ENCODE assay signal across 1 cellular context in the genomic region with DNA sequence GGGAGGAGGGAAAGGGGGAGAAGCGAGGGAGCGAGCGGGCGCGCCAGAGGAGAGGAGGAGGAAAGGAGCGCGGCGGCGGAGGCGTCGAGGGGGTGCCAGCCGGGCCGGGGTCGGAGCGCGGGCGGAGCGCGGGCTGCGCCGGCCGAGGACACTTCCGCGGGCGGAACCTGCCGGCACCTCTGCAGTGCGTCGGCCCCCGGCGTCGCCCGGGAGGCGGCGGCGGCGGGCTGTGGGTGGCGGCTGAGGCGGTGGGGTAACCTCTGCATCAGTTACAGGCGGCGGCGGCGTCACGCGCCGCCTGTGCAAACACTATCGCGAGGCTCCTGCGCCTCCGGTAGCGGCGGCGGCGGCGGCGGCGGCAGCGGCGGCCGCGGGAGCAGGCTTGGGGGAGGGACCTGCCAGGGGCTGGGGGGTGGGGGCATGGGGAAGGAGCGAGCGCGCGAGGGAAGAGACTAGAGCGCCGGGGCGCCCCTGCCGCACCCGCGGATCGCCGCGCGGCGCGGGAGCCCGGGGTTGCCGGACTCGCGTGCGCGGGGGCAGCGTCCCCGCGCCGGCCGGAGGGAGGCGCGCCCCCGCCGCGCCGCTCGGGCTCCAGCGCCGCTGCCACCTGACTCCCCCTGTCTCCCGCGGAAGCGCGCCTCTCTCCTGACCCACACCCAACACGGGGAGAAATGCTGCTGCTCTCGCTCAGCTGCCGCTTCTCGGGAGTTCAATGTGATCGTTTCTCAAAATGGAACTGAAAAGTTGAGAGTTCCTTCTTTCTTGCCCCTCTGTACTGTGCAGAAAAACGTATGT.
A peak's percentile ranks its signal among the peaks of the same experiment; 100 is the strongest.
TF ChIP-seq lines count a peak whose summit lies in the region.

A gene (minus strand): TSS at position 264 of the 795 bp plus-strand sequence. CDS start 465 bp downstream, outside the sequence.

TF ChIP-seq in K562, 482 proteins besides CTCF, POLR2A, EP300 and RAD21 (continued from another document and continues in another):
- TF ChIP-seq, protein P1, sequence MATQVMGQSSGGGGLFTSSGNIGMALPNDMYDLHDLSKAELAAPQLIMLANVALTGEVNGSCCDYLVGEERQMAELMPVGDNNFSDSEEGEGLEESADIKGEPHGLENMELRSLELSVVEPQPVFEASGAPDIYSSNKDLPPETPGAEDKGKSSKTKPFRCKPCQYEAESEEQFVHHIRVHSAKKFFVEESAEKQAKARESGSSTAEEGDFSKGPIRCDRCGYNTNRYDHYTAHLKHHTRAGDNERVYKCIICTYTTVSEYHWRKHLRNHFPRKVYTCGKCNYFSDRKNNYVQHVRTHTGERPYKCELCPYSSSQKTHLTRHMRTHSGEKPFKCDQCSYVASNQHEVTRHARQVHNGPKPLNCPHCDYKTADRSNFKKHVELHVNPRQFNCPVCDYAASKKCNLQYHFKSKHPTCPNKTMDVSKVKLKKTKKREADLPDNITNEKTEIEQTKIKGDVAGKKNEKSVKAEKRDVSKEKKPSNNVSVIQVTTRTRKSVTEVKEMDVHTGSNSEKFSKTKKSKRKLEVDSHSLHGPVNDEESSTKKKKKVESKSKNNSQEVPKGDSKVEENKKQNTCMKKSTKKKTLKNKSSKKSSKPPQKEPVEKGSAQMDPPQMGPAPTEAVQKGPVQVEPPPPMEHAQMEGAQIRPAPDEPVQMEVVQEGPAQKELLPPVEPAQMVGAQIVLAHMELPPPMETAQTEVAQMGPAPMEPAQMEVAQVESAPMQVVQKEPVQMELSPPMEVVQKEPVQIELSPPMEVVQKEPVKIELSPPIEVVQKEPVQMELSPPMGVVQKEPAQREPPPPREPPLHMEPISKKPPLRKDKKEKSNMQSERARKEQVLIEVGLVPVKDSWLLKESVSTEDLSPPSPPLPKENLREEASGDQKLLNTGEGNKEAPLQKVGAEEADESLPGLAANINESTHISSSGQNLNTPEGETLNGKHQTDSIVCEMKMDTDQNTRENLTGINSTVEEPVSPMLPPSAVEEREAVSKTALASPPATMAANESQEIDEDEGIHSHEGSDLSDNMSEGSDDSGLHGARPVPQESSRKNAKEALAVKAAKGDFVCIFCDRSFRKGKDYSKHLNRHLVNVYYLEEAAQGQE (CRISPR knock-in tag; IDR thresholded peaks at IDR 0.05; ENCODE audit: low read depth) = no peak
- TF ChIP-seq, protein P2, sequence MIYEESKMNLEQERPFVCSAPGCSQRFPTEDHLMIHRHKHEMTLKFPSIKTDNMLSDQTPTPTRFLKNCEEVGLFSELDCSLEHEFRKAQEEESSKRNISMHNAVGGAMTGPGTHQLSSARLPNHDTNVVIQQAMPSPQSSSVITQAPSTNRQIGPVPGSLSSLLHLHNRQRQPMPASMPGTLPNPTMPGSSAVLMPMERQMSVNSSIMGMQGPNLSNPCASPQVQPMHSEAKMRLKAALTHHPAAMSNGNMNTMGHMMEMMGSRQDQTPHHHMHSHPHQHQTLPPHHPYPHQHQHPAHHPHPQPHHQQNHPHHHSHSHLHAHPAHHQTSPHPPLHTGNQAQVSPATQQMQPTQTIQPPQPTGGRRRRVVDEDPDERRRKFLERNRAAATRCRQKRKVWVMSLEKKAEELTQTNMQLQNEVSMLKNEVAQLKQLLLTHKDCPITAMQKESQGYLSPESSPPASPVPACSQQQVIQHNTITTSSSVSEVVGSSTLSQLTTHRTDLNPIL (CRISPR knock-in tag; IDR thresholded peaks at IDR 0.05) = no peak
- TF ChIP-seq ARID1B (IDR thresholded peaks at IDR 0.05) (no peak; the same call in 1 of the 2 replicates), TSC22D4 (tag; IDR thresholded peaks at IDR 0.05) (no peak), BRCA1 (IDR thresholded peaks at IDR 0.05) (no peak), BRCA1 (CRISPR knock-in tag; IDR thresholded peaks at IDR 0.05) (no peak), HMG20A (CRISPR knock-in tag; conservative IDR thresholded peaks at IDR 0.05) (no peak), ZNF134 (CRISPR knock-in tag; conservative IDR thresholded peaks at IDR 0.05) (no peak), SMC3 (conservative IDR thresholded peaks at IDR 0.05; ENCODE audit: insufficient read depth, low read depth, low read length) (0 out of 2 replicates have a peak, but pooled peaks have one; percentile 12), RUNX1 (IDR thresholded peaks at IDR 0.05; ENCODE audit: low read depth) (no peak), IRF2 (CRISPR knock-in tag; IDR thresholded peaks at IDR 0.05) (no peak), NUFIP1 (IDR thresholded peaks at IDR 0.05; ENCODE audit: partially characterized antibody) (no peak), ZNF586 (CRISPR knock-in tag; conservative IDR thresholded peaks at IDR 0.05) (no peak), ILK (tag; IDR thresholded peaks at IDR 0.05; ENCODE audit: borderline replicate concordance, low read depth) (no peak), ZSCAN29 (IDR thresholded peaks at IDR 0.05) (no peak), GABPB2 (CRISPR knock-in tag; conservative IDR thresholded peaks at IDR 0.05) (no peak), DPF2 (IDR thresholded peaks at IDR 0.05) (no peak; the same call in 1 of the 2 replicates), PHB (CRISPR knock-in tag; IDR thresholded peaks at IDR 0.05) (no peak), ZNF354B (CRISPR knock-in tag; IDR thresholded peaks at IDR 0.05) (no peak), STAT5B (CRISPR knock-in tag; IDR thresholded peaks at IDR 0.05) (no peak), RHOXF2B (CRISPR knock-in tag; conservative IDR thresholded peaks at IDR 0.05) (no peak), CBX5 (IDR thresholded peaks at IDR 0.05; ENCODE audit: borderline replicate concordance, low read depth) (no peak), CTBP1 (IDR thresholded peaks at IDR 0.05; ENCODE audit: borderline replicate concordance) (peak; percentile 93), ZBTB7A (IDR thresholded peaks at IDR 0.05; ENCODE audit: borderline replicate concordance, control insufficient read depth, low read depth, low read length) (peak; percentile 67; the same call in 1 of the 2 replicates), ZNF143 (CRISPR knock-in tag; IDR thresholded peaks at IDR 0.05) (no peak)
- TF ChIP-seq, protein P3, sequence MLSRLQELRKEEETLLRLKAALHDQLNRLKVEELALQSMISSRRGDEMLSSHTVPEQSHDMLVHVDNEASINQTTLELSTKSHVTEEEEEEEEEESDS (CRISPR knock-in tag; IDR thresholded peaks at IDR 0.05) = no peak
- TF ChIP-seq, protein P4, sequence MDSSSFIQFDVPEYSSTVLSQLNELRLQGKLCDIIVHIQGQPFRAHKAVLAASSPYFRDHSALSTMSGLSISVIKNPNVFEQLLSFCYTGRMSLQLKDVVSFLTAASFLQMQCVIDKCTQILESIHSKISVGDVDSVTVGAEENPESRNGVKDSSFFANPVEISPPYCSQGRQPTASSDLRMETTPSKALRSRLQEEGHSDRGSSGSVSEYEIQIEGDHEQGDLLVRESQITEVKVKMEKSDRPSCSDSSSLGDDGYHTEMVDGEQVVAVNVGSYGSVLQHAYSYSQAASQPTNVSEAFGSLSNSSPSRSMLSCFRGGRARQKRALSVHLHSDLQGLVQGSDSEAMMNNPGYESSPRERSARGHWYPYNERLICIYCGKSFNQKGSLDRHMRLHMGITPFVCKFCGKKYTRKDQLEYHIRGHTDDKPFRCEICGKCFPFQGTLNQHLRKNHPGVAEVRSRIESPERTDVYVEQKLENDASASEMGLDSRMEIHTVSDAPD (CRISPR knock-in tag; IDR thresholded peaks at IDR 0.05) = no peak
- TF ChIP-seq, protein P5, sequence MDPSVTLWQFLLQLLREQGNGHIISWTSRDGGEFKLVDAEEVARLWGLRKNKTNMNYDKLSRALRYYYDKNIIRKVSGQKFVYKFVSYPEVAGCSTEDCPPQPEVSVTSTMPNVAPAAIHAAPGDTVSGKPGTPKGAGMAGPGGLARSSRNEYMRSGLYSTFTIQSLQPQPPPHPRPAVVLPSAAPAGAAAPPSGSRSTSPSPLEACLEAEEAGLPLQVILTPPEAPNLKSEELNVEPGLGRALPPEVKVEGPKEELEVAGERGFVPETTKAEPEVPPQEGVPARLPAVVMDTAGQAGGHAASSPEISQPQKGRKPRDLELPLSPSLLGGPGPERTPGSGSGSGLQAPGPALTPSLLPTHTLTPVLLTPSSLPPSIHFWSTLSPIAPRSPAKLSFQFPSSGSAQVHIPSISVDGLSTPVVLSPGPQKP (CRISPR knock-in tag; IDR thresholded peaks at IDR 0.05) = no peak
- TF ChIP-seq, protein P6, sequence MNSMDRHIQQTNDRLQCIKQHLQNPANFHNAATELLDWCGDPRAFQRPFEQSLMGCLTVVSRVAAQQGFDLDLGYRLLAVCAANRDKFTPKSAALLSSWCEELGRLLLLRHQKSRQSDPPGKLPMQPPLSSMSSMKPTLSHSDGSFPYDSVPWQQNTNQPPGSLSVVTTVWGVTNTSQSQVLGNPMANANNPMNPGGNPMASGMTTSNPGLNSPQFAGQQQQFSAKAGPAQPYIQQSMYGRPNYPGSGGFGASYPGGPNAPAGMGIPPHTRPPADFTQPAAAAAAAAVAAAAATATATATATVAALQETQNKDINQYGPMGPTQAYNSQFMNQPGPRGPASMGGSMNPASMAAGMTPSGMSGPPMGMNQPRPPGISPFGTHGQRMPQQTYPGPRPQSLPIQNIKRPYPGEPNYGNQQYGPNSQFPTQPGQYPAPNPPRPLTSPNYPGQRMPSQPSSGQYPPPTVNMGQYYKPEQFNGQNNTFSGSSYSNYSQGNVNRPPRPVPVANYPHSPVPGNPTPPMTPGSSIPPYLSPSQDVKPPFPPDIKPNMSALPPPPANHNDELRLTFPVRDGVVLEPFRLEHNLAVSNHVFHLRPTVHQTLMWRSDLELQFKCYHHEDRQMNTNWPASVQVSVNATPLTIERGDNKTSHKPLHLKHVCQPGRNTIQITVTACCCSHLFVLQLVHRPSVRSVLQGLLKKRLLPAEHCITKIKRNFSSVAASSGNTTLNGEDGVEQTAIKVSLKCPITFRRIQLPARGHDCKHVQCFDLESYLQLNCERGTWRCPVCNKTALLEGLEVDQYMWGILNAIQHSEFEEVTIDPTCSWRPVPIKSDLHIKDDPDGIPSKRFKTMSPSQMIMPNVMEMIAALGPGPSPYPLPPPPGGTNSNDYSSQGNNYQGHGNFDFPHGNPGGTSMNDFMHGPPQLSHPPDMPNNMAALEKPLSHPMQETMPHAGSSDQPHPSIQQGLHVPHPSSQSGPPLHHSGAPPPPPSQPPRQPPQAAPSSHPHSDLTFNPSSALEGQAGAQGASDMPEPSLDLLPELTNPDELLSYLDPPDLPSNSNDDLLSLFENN (IDR thresholded peaks at IDR 0.05; ENCODE audit: low read depth in 2 of 2, low read length in 2 of 2) = 0 out of 4 replicates have a peak, but pooled peaks of 1 of the 2 experiments have one; percentile 29
- TF ChIP-seq, protein P7, sequence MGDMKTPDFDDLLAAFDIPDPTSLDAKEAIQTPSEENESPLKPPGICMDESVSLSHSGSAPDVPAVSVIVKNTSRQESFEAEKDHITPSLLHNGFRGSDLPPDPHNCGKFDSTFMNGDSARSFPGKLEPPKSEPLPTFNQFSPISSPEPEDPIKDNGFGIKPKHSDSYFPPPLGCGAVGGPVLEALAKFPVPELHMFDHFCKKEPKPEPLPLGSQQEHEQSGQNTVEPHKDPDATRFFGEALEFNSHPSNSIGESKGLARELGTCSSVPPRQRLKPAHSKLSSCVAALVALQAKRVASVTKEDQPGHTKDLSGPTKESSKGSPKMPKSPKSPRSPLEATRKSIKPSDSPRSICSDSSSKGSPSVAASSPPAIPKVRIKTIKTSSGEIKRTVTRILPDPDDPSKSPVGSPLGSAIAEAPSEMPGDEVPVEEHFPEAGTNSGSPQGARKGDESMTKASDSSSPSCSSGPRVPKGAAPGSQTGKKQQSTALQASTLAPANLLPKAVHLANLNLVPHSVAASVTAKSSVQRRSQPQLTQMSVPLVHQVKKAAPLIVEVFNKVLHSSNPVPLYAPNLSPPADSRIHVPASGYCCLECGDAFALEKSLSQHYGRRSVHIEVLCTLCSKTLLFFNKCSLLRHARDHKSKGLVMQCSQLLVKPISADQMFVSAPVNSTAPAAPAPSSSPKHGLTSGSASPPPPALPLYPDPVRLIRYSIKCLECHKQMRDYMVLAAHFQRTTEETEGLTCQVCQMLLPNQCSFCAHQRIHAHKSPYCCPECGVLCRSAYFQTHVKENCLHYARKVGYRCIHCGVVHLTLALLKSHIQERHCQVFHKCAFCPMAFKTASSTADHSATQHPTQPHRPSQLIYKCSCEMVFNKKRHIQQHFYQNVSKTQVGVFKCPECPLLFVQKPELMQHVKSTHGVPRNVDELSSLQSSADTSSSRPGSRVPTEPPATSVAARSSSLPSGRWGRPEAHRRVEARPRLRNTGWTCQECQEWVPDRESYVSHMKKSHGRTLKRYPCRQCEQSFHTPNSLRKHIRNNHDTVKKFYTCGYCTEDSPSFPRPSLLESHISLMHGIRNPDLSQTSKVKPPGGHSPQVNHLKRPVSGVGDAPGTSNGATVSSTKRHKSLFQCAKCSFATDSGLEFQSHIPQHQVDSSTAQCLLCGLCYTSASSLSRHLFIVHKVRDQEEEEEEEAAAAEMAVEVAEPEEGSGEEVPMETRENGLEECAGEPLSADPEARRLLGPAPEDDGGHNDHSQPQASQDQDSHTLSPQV (IDR thresholded peaks at IDR 0.05) = no peak; the same call in none of the 2 replicates
- TF ChIP-seq, protein P8, sequence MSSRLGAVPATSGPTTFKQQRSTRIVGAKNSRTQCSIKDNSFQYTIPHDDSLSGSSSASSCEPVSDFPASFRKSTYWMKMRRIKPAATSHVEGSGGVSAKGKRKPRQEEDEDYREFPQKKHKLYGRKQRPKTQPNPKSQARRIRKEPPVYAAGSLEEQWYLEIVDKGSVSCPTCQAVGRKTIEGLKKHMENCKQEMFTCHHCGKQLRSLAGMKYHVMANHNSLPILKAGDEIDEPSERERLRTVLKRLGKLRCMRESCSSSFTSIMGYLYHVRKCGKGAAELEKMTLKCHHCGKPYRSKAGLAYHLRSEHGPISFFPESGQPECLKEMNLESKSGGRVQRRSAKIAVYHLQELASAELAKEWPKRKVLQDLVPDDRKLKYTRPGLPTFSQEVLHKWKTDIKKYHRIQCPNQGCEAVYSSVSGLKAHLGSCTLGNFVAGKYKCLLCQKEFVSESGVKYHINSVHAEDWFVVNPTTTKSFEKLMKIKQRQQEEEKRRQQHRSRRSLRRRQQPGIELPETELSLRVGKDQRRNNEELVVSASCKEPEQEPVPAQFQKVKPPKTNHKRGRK (tag; IDR thresholded peaks at IDR 0.05) = peak; percentile 78
- TF ChIP-seq, protein P9, sequence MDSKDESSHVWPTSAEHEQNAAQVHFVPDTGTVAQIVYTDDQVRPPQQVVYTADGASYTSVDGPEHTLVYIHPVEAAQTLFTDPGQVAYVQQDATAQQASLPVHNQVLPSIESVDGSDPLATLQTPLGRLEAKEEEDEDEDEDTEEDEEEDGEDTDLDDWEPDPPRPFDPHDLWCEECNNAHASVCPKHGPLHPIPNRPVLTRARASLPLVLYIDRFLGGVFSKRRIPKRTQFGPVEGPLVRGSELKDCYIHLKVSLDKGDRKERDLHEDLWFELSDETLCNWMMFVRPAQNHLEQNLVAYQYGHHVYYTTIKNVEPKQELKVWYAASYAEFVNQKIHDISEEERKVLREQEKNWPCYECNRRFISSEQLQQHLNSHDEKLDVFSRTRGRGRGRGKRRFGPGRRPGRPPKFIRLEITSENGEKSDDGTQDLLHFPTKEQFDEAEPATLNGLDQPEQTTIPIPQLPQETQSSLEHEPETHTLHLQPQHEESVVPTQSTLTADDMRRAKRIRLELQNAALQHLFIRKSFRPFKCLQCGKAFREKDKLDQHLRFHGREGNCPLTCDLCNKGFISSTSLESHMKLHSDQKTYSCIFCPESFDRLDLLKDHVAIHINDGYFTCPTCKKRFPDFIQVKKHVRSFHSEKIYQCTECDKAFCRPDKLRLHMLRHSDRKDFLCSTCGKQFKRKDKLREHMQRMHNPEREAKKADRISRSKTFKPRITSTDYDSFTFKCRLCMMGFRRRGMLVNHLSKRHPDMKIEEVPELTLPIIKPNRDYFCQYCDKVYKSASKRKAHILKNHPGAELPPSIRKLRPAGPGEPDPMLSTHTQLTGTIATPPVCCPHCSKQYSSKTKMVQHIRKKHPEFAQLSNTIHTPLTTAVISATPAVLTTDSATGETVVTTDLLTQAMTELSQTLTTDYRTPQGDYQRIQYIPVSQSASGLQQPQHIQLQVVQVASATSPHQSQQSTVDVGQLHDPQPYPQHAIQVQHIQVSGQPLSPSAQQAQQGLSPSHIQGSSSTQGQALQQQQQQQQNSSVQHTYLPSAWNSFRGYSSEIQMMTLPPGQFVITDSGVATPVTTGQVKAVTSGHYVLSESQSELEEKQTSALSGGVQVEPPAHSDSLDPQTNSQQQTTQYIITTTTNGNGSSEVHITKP (IDR thresholded peaks at IDR 0.05; ENCODE audit: partially characterized antibody) = no peak
